9 cellular contexts compared by ENCODE assay signal in the genomic region with DNA sequence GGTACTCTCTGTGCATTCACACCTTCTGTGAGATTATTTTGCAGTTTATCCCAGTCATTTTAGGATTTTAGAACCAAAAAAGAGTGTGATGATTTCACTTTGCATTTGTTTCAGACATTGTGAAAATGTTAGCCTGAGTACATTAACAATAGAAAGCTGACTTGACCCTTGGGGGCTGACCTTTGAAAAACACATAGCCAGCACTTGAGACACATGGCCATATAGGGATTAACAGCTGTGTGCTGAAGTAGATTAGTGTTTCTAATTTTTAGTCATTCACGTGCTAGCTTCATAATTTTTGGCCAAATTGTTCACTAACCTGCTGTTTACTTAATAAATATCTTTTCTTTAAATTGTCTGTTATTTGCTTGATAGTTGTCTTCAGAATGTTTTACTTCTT. TPM values are rescaled to one million over a fixed set of nuclear protein-coding genes. Genes with fewer than 3 reads are reported as not detected.
DNase-seq lines count a peak whose midpoint lies in the region; ATAC-seq and TF ChIP-seq lines count a peak whose summit lies in the region.
"Had no signal": no experiment of that assay in that cellular context is flagged by ENCODE, and none has a peak within 500 bp of the region (broad histone marks: within the 10 kb centered on the region; RNA-seq: fewer than 3 reads in every experiment).

No MANE protein-coding gene starts in this region.

- H4K20me1 ChIP-seq in GM23248 (ENCODE audit: insufficient read depth): peaks cover 38% of the 10 kb centered on the region; the same call in 1 of the 2 replicates

- H3K9ac ChIP-seq in GM23248: peak overlapping the region; percentile 95
- peak overlapping the region; percentile 30 for H3K9ac ChIP-seq in SK-N-MC (ENCODE audit: insufficient read length)

- peaks cover 89% of the 10 kb centered on the region for H3K79me2 ChIP-seq in GM23248 (ENCODE audit: insufficient read depth)

- no peak for TF ChIP-seq POLR2A in gastrocnemius medialis (IDR thresholded peaks at IDR 0.05)

- H3K9me3 ChIP-seq in GM23248 (ENCODE audit: low read depth) (no peaks in the 10 kb centered on the region), SK-N-MC (ENCODE audit: low read depth, low read length) (no peaks in the 10 kb centered on the region), gastrocnemius medialis (no peaks in the 10 kb centered on the region)

- no peaks in the 10 kb centered on the region for H3K9me2 ChIP-seq in GM23248 (ENCODE audit: insufficient read depth)

- H3K9me3 Mint-ChIP-seq in activated naive CD4-positive, alpha-beta T cell treated with anti-CD3 and anti-CD28 coated beads, Interleukin-2, amount 50 U/mL, for 72 hours: no peaks in the 10 kb centered on the region

- TF ChIP-seq CTCF in epithelial cell of proximal tubule (conservative IDR thresholded peaks at IDR 0.05; ENCODE audit: low read depth, low read length) (no peak), gastrocnemius medialis (IDR thresholded peaks at IDR 0.05 in 4 of 5, conservative IDR thresholded peaks at IDR 0.05 in 1 of 5) (no peak)

- H3K36me3 ChIP-seq in GM23248 (ENCODE audit: low read depth): peaks cover 6% of the 10 kb centered on the region; the same call in 1 of the 2 replicates
- H3K36me3 ChIP-seq in SK-N-MC (ENCODE audit: insufficient read depth, low read length): peaks cover 39% of the 10 kb centered on the region
- peaks cover 0 to 18% of the 10 kb centered on the region in 2 donors for H3K36me3 ChIP-seq in gastrocnemius medialis

- no peak for ATAC-seq in gastrocnemius medialis
- ATAC-seq in activated naive CD4-positive, alpha-beta T cell treated with anti-CD3 and anti-CD28 coated beads, Interleukin-2, amount 50 U/mL, for 72 hours: no peak

- intact Hi-C loops in gastrocnemius medialis (cut with DNase I; ENCODE audit: low total_unique reads): no loop called here

- H3K27me3 ChIP-seq in GM23248 (replicated peaks; ENCODE audit: insufficient read depth) (no peaks in the 10 kb centered on the region), gastrocnemius medialis (no peaks in the 10 kb centered on the region)

- H3K4me1 ChIP-seq in GM23248 (ENCODE audit: insufficient read depth): peaks cover 47% of the 10 kb centered on the region
- peaks cover 42 to 72% of the 10 kb centered on the region in 2 donors for H3K4me1 ChIP-seq in gastrocnemius medialis

- no peak for DNase-seq in GM23248
- DNase-seq in SK-N-MC (ENCODE audit: low read depth, low spot score): no peak
- DNase-seq in epithelial cell of proximal tubule (ENCODE audit: low read depth): no peak
- no peak for DNase-seq in gastrocnemius medialis
- no peak for DNase-seq in medulla oblongata (ENCODE audit: extremely low spot score)
- DNase-seq in NCI-H526 (lab: John Stamatoyannopoulos, UW): no peak
- DNase-seq in activated naive CD4-positive, alpha-beta T cell treated with anti-CD3 and anti-CD28 coated beads, Interleukin-2, amount 50 U/mL, for 72 hours (ENCODE audit: low spot score in 2 of 2): no peak
- DNase-seq in DMS53 (lab: John Stamatoyannopoulos, UW): no peak
- DNase-seq: NCI-H748 treated with DMSO at 0.1 percent for 48 hours had no signal

- H3K4me3 ChIP-seq in GM23248 (peak overlapping the region; percentile 99), SK-N-MC (peak overlapping the region; percentile 95), epithelial cell of proximal tubule (ENCODE audit: low read depth, low read length) (peak overlapping the region; percentile 79), gastrocnemius medialis (peak overlapping the region; percentile 73 to 97 (median 81))

- H3K27ac Mint-ChIP-seq in activated naive CD4-positive, alpha-beta T cell treated with anti-CD3 and anti-CD28 coated beads, Interleukin-2, amount 50 U/mL, for 72 hours: no peak overlapping the region

- in situ Hi-C loops in GM23248 (cut with MboI) (no loop called here), gastrocnemius medialis (cut with MboI; ENCODE audit: low sequenced_read_pairs in 4 of 4) (no loop called here)

- H3K27ac ChIP-seq in GM23248 (peak overlapping the region; percentile 95), SK-N-MC (no peak overlapping the region), gastrocnemius medialis (peak overlapping the region; percentile 97 to 100 (median 99))

- H3F3A ChIP-seq in GM23248 (ENCODE audit: insufficient read depth): peaks cover 64% of the 10 kb centered on the region

- H3K36me3 Mint-ChIP-seq in activated naive CD4-positive, alpha-beta T cell treated with anti-CD3 and anti-CD28 coated beads, Interleukin-2, amount 50 U/mL, for 72 hours: peaks cover 32 to 42% of the 10 kb centered on the region in 2 donors

- 0% methylated on average over 1 of the region's 1 CpG for WGBS in GM23248 (ENCODE audit: low coverage in 1 of 2, low lambda C conversion rate in 2 of 2, missing lambda C conversion rate in 2 of 2), 2 experiments

- H3K4me2 ChIP-seq in GM23248 (ENCODE audit: unreplicated experiment): peak overlapping the region; percentile 100

- H2AFZ ChIP-seq in GM23248: no peak overlapping the region

RNA-seq across cellular contexts. Expression of gene FEM1B, which starts 3.5 kb away (rescaled TPM):
- 33.9 and 36.2 TPM in 2 replicates for total RNA-seq in GM23248 (2014; rRNA removed; shearing (Covaris generic))
- 15.7 and 16.0 TPM in 2 replicates for polyA plus RNA-seq in GM23248 (2016; fragmentation: Nextera tagmentation; extraction: Ambion mirVana)
- total RNA-seq in epithelial cell of proximal tubule: 19.9 and 20.2 TPM in 2 replicates
- 100 to 1,000 TPM in 3 of 4 donors, 10 to 100 TPM in 1; 80.8 to 158 (median 124) TPM for total RNA-seq in gastrocnemius medialis
- total RNA-seq in activated naive CD4-positive, alpha-beta T cell treated with anti-CD3 and anti-CD28 coated beads, Interleukin-2, amount 50 U/mL, for 72 hours: 10 to 100 TPM; 40.3 to 43.7 TPM

RNA-seq across cellular contexts. Expression of gene CLN6, which starts 51.5 kb away (rescaled TPM):
- total RNA-seq in GM23248 (2014; rRNA removed; shearing (Covaris generic)): 12.3 and 17.4 TPM in 2 replicates
- 3.8 TPM in 2 replicates for polyA plus RNA-seq in GM23248 (2016; fragmentation: Nextera tagmentation; extraction: Ambion mirVana)
- total RNA-seq in epithelial cell of proximal tubule: 14.9 and 55.0 TPM in 2 replicates
- total RNA-seq in gastrocnemius medialis: 10 to 100 TPM; 17.1 to 18.9 (median 18.5) TPM
- 10 to 100 TPM; 38.0 to 55.1 TPM for total RNA-seq in activated naive CD4-positive, alpha-beta T cell treated with anti-CD3 and anti-CD28 coated beads, Interleukin-2, amount 50 U/mL, for 72 hours
